ENCODE assay signal across 8 cellular contexts in genomic region chr15:64507293-64507802, GRCh38. TPM values are rescaled to one million over a fixed set of nuclear protein-coding genes. Genes with fewer than 3 reads are reported as not detected.
A peak's percentile ranks its signal among the peaks of the same experiment; 100 is the strongest.
DNase-seq lines count a peak whose midpoint lies in the region; ATAC-seq lines count a peak whose summit lies in the region.

No MANE protein-coding gene starts in this region.

- H3K4me1 ChIP-seq in Karpas-422 (ENCODE audit: low read length) = peaks cover 71% of the 10 kb centered on the region

- peak overlapping the region; percentile 54 for H3K9ac ChIP-seq in Karpas-422 (ENCODE audit: low read length)

- H3K36me3 ChIP-seq in Karpas-422 (ENCODE audit: insufficient read depth, low read length) = peaks cover 28% of the 10 kb centered on the region; the same call in 1 of the 2 replicates

- ATAC-seq in GM19438 (IDR thresholded peaks at IDR 0.05; ENCODE audit: low read depth, unreplicated experiment) (peak; percentile 60), HG02970 (IDR thresholded peaks at IDR 0.05; ENCODE audit: low FRiP score, unreplicated experiment) (no peak)

- no peaks in the 10 kb centered on the region for H3K9me2 ChIP-seq in Karpas-422 (replicated peaks; ENCODE audit: insufficient read depth, low read length)

- in situ Hi-C loops in Caki2 (cut with HindIII; ENCODE audit: low pct_unique_long_range_greater_than_20kb, low sequenced_read_pairs) = no loop called here

- H3K4me2 ChIP-seq in Karpas-422 (ENCODE audit: low read depth, low read length, poor library complexity, severe bottlenecking) = peak overlapping the region; percentile 57

- H2AFZ ChIP-seq in Karpas-422 (ENCODE audit: low read length) = no peak overlapping the region

- no peaks in the 10 kb centered on the region for H3K9me3 ChIP-seq in Karpas-422 (ENCODE audit: low read length)

- H3K27me3 ChIP-seq in Karpas-422 (ENCODE audit: low read length) = no peaks in the 10 kb centered on the region

- H3K4me3 ChIP-seq in Karpas-422 (ENCODE audit: low read length) = peak overlapping the region; percentile 37; the same call in 1 of the 2 replicates

- H3K79me2 ChIP-seq in Karpas-422 (ENCODE audit: low read length) = peaks cover 96% of the 10 kb centered on the region

- no peaks in the 10 kb centered on the region for H4K20me1 ChIP-seq in Karpas-422 (ENCODE audit: insufficient read depth, low read depth, low read length)

- H3K27ac ChIP-seq in Karpas-422 (ENCODE audit: low read length) = peak overlapping the region; percentile 77

- DNase-seq in Caki2 (ENCODE audit: low read depth) = peak; percentile 84
- DNase-seq in Karpas-422 = peak; percentile 60
- DNase-seq in activated CD8-positive, alpha-beta memory T cell treated with anti-CD3 and anti-CD28 coated beads, Interleukin-2, amount 50 U/mL, for 24 hours (ENCODE audit: extremely low read depth) = peak; percentile 10
- peak; percentile 85 for DNase-seq in fibroblast of peridontal ligament (ENCODE audit: extremely low read depth)
- DNase-seq in non-pigmented ciliary epithelial cell (ENCODE audit: low read depth) = peak; percentile 81
- peak; percentile 71 for DNase-seq in superior temporal gyrus (ENCODE audit: extremely low spot score)

RNA-seq across cellular contexts. Expression of gene ZNF609, which starts 47.0 kb away (rescaled TPM):
- 7.5 and 20.0 TPM in 2 replicates for total RNA-seq in Caki2 (2014; rRNA removed; shearing (Covaris generic); ENCODE audit: low replicate concordance)
- total RNA-seq in Karpas-422 (2014; rRNA removed; shearing (Covaris generic); ENCODE audit: low replicate concordance) = 26.7 and 29.6 TPM in 2 replicates

Comparison
In these comparisons a context has a peak if more than half of its experiments do, and no peak if none do; other contexts are left out.
1. DNase-seq: peak in every context shown above with its lines; median percentile 85 in fibroblast of peridontal ligament; 84 in Caki2; 81 in non-pigmented ciliary epithelial cell; 71 in superior temporal gyrus; 60 in Karpas-422; 10 in activated CD8-positive, alpha-beta memory T cell treated with anti-CD3 and anti-CD28 coated beads, Interleukin-2, amount 50 U/mL, for 24 hours.